Comparison of ENCODE assay signal across 1 cellular context in the genomic region with DNA sequence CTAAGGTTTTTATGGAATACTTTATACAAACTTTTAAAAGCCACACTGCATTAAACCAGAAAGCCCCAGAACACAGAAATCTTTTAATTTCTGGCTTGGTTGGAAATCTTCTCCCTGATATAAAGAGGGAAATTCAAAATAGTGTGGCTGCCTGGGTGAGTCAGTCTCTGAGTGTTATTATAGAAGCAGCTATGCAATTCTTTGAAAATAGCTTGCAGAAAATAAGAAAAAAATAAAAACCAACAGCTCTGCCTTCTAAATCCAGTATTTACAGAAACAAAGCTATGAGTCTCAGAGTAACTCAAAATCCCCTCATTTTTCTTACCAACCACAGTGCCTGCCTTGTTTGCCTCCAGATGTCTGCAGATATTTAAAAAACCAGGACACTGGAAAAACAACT.
TF ChIP-seq lines count a peak whose summit lies in the region.

No MANE protein-coding gene starts in this region.

TF ChIP-seq in GM23338, 12 proteins besides CTCF, POLR2A, EP300 and RAD21 (continued from another document):
- TF ChIP-seq, protein P1, sequence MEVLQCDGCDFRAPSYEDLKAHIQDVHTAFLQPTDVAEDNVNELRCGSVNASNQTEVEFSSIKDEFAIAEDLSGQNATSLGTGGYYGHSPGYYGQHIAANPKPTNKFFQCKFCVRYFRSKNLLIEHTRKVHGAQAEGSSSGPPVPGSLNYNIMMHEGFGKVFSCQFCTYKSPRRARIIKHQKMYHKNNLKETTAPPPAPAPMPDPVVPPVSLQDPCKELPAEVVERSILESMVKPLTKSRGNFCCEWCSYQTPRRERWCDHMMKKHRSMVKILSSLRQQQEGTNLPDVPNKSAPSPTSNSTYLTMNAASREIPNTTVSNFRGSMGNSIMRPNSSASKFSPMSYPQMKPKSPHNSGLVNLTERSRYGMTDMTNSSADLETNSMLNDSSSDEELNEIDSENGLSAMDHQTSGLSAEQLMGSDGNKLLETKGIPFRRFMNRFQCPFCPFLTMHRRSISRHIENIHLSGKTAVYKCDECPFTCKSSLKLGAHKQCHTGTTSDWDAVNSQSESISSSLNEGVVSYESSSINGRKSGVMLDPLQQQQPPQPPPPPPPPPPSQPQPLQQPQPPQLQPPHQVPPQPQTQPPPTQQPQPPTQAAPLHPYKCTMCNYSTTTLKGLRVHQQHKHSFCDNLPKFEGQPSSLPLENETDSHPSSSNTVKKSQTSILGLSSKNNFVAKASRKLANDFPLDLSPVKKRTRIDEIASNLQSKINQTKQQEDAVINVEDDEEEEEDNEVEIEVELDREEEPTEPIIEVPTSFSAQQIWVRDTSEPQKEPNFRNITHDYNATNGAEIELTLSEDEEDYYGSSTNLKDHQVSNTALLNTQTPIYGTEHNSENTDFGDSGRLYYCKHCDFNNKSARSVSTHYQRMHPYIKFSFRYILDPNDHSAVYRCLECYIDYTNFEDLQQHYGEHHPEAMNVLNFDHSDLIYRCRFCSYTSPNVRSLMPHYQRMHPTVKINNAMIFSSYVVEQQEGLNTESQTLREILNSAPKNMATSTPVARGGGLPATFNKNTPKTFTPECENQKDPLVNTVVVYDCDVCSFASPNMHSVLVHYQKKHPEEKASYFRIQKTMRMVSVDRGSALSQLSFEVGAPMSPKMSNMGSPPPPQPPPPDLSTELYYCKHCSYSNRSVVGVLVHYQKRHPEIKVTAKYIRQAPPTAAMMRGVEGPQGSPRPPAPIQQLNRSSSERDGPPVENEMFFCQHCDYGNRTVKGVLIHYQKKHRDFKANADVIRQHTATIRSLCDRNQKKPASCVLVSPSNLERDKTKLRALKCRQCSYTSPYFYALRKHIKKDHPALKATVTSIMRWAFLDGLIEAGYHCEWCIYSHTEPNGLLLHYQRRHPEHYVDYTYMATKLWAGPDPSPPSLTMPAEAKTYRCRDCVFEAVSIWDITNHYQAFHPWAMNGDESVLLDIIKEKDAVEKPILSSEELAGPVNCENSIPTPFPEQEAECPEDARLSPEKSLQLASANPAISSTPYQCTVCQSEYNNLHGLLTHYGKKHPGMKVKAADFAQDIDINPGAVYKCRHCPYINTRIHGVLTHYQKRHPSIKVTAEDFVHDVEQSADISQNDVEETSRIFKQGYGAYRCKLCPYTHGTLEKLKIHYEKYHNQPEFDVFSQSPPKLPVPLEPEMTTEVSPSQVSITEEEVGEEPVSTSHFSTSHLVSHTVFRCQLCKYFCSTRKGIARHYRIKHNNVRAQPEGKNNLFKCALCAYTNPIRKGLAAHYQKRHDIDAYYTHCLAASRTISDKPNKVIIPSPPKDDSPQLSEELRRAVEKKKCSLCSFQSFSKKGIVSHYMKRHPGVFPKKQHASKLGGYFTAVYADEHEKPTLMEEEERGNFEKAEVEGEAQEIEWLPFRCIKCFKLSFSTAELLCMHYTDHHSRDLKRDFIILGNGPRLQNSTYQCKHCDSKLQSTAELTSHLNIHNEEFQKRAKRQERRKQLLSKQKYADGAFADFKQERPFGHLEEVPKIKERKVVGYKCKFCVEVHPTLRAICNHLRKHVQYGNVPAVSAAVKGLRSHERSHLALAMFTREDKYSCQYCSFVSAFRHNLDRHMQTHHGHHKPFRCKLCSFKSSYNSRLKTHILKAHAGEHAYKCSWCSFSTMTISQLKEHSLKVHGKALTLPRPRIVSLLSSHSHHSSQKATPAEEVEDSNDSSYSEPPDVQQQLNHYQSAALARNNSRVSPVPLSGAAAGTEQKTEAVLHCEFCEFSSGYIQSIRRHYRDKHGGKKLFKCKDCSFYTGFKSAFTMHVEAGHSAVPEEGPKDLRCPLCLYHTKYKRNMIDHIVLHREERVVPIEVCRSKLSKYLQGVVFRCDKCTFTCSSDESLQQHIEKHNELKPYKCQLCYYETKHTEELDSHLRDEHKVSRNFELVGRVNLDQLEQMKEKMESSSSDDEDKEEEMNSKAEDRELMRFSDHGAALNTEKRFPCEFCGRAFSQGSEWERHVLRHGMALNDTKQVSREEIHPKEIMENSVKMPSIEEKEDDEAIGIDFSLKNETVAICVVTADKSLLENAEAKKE (CRISPR knock-in tag; IDR thresholded peaks at IDR 0.05), result no peak
- no peak for TF ChIP-seq EZH2phosphoT487 (IDR thresholded peaks at IDR 0.05; ENCODE audit: unreplicated experiment)
- no peak for TF ChIP-seq EZH2 (IDR thresholded peaks at IDR 0.05; ENCODE audit: low read depth, unreplicated experiment)
- no peak for TF ChIP-seq STAT1 (IDR thresholded peaks at IDR 0.05; ENCODE audit: unreplicated experiment)
- no peak for TF ChIP-seq CREB1 (CRISPR knock-in tag; IDR thresholded peaks at IDR 0.05; ENCODE audit: low read depth)
- TF ChIP-seq JUNB (IDR thresholded peaks at IDR 0.05; ENCODE audit: unreplicated experiment), result no peak
- TF ChIP-seq, protein P2, sequence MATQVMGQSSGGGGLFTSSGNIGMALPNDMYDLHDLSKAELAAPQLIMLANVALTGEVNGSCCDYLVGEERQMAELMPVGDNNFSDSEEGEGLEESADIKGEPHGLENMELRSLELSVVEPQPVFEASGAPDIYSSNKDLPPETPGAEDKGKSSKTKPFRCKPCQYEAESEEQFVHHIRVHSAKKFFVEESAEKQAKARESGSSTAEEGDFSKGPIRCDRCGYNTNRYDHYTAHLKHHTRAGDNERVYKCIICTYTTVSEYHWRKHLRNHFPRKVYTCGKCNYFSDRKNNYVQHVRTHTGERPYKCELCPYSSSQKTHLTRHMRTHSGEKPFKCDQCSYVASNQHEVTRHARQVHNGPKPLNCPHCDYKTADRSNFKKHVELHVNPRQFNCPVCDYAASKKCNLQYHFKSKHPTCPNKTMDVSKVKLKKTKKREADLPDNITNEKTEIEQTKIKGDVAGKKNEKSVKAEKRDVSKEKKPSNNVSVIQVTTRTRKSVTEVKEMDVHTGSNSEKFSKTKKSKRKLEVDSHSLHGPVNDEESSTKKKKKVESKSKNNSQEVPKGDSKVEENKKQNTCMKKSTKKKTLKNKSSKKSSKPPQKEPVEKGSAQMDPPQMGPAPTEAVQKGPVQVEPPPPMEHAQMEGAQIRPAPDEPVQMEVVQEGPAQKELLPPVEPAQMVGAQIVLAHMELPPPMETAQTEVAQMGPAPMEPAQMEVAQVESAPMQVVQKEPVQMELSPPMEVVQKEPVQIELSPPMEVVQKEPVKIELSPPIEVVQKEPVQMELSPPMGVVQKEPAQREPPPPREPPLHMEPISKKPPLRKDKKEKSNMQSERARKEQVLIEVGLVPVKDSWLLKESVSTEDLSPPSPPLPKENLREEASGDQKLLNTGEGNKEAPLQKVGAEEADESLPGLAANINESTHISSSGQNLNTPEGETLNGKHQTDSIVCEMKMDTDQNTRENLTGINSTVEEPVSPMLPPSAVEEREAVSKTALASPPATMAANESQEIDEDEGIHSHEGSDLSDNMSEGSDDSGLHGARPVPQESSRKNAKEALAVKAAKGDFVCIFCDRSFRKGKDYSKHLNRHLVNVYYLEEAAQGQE (IDR thresholded peaks at IDR 0.05; ENCODE audit: unreplicated experiment), result no peak
- TF ChIP-seq NANOG (IDR thresholded peaks at IDR 0.05; ENCODE audit: borderline replicate concordance), result no peak
- TF ChIP-seq ZNF114 (CRISPR knock-in tag; IDR thresholded peaks at IDR 0.05), result no peak
- no peak for TF ChIP-seq POLR2AphosphoS5 (IDR thresholded peaks at IDR 0.05; ENCODE audit: low read depth)
